36 cellular contexts compared by ENCODE assay signal in genomic region chr14:93396456-93396855, GRCh38. TPM values are rescaled to one million over a fixed set of nuclear protein-coding genes. Genes with fewer than 3 reads are reported as not detected.
"Had no signal": no experiment of that assay in that cellular context is flagged by ENCODE, and none has a peak within 500 bp of the region (broad histone marks: within the 10 kb centered on the region; RNA-seq: fewer than 3 reads in every experiment).

No MANE protein-coding gene starts in this region.

- H3K4me3 Mint-ChIP-seq: activated CD4-positive, alpha-beta memory T cell treated with anti-CD3 and anti-CD28 coated beads for 36 hours; activated CD4-positive, alpha-beta T cell treated with anti-CD3 and anti-CD28 coated beads for 36 hours; activated CD4-positive, alpha-beta T cell treated with anti-CD3 and anti-CD28 coated beads, Interleukin-2, amount 10 ng/mL, durations not matched to agents 24 days and 14 days; activated CD8-positive, alpha-beta memory T cell treated with anti-CD3 and anti-CD28 coated beads, Interleukin-2, amount 10 ng/mL, durations not matched to agents 7 days and 5 days; activated CD8-positive, alpha-beta T cell treated with anti-CD3 and anti-CD28 coated beads, Interleukin-2, amount 10 ng/mL, durations not matched to agents 7 days and 5 days; activated naive CD4-positive, alpha-beta T cell treated with anti-CD3 and anti-CD28 coated beads, Interleukin-2, amount 10 ng/mL, durations not matched to agents 7 days and 5 days; activated naive CD8-positive, alpha-beta T cell treated with anti-CD3 and anti-CD28 coated beads, Interleukin-2, amount 10 ng/mL, durations not matched to agents 7 days and 5 days; activated T-helper 1 cell treated with anti-CD3 and anti-CD28 coated beads, Interleukin-12 subunit alpha, Interleukin-12 subunit beta, Interleukin-2, Interleukin-4 antibody, amounts not matched to agents 30 ng/mL and 10 ng/mL and 1 ng/mL, durations not matched to agents 14 hours and 24 hours and 36 hours; brain; effector memory CD8-positive, alpha-beta T cell had no signal

- H3K4me3 ChIP-seq: ascending aorta, breast epithelium, esophagus squamous epithelium, gastroesophageal sphincter, heart right ventricle had no signal

- DNase-seq: activated CD4-positive, alpha-beta memory T cell treated with anti-CD3 and anti-CD28 coated beads for 36 hours; activated CD4-positive, alpha-beta T cell treated with anti-CD3 and anti-CD28 coated beads for 36 hours; activated CD4-positive, alpha-beta T cell treated with anti-CD3 and anti-CD28 coated beads, Interleukin-2, amount 10 ng/mL, durations not matched to agents 24 days and 14 days; activated CD4-positive, CD25-positive, alpha-beta regulatory T cell; activated CD4-positive, CD25-positive, alpha-beta regulatory T cell treated with anti-CD3 and anti-CD28 coated beads, Interleukin-2, amount 50 U/mL, for 72 hours; activated CD8-positive, alpha-beta memory T cell treated with anti-CD3 and anti-CD28 coated beads, Interleukin-2, amount 10 ng/mL, durations not matched to agents 7 days and 5 days; activated CD8-positive, alpha-beta memory T cell treated with anti-CD3 and anti-CD28 coated beads, Interleukin-2, amount 50 U/mL, for 4 hours; activated CD8-positive, alpha-beta T cell treated with anti-CD3 and anti-CD28 coated beads, Interleukin-2, amount 10 ng/mL, durations not matched to agents 7 days and 5 days; activated gamma-delta T cell; activated naive CD4-positive, alpha-beta T cell; activated naive CD4-positive, alpha-beta T cell treated with anti-CD3 and anti-CD28 coated beads, Interleukin-2, amount 10 ng/mL, durations not matched to agents 7 days and 5 days; activated naive CD8-positive, alpha-beta T cell treated with anti-CD3 and anti-CD28 coated beads, Interleukin-2, amount 10 ng/mL, durations not matched to agents 7 days and 5 days; activated T-cell treated with anti-CD3 and anti-CD28 coated beads, Interleukin-2, amount 50 U/mL, for 1 hour; activated T-cell treated with anti-CD3 and anti-CD28 coated beads, Interleukin-2, amount 50 U/mL, for 48 hours; caudate nucleus; cortex of kidney; dermis blood vessel endothelial cell; effector CD4-positive, alpha-beta T cell; effector memory CD8-positive, alpha-beta T cell; esophagus squamous epithelium; foreskin melanocyte; heart right ventricle; T-helper 2 cell had no signal

- ATAC-seq: activated CD4-positive, alpha-beta T cell treated with anti-CD3 and anti-CD28 coated beads for 36 hours; activated CD8-positive, alpha-beta memory T cell treated with anti-CD3 and anti-CD28 coated beads, Interleukin-2, amount 10 ng/mL, durations not matched to agents 7 days and 5 days; activated CD8-positive, alpha-beta T cell treated with anti-CD3 and anti-CD28 coated beads, Interleukin-2, amount 10 ng/mL, durations not matched to agents 7 days and 5 days; activated naive CD4-positive, alpha-beta T cell treated with anti-CD3 and anti-CD28 coated beads, Interleukin-2, amount 50 U/mL, for 72 hours; effector memory CD8-positive, alpha-beta T cell; gastroesophageal sphincter; heart right ventricle had no signal

- H3K27ac ChIP-seq: ascending aorta, breast epithelium, esophagus squamous epithelium, gastroesophageal sphincter, heart right ventricle had no signal

- H3K36me3 Mint-ChIP-seq: activated CD4-positive, alpha-beta memory T cell treated with anti-CD3 and anti-CD28 coated beads for 36 hours; activated naive CD4-positive, alpha-beta T cell treated with anti-CD3 and anti-CD28 coated beads, Interleukin-2, amount 10 ng/mL, durations not matched to agents 7 days and 5 days; activated naive CD8-positive, alpha-beta T cell treated with anti-CD3 and anti-CD28 coated beads, Interleukin-2, amount 10 ng/mL, durations not matched to agents 7 days and 5 days; brain had no signal

- H3K27ac Mint-ChIP-seq: activated CD4-positive, alpha-beta memory T cell treated with anti-CD3 and anti-CD28 coated beads for 36 hours; activated CD4-positive, alpha-beta T cell treated with anti-CD3 and anti-CD28 coated beads for 36 hours; activated CD4-positive, alpha-beta T cell treated with anti-CD3 and anti-CD28 coated beads, Interleukin-2, amount 10 ng/mL, durations not matched to agents 24 days and 14 days; activated CD8-positive, alpha-beta memory T cell treated with anti-CD3 and anti-CD28 coated beads, Interleukin-2, amount 10 ng/mL, durations not matched to agents 7 days and 5 days; activated CD8-positive, alpha-beta T cell treated with anti-CD3 and anti-CD28 coated beads, Interleukin-2, amount 10 ng/mL, durations not matched to agents 7 days and 5 days; activated naive CD4-positive, alpha-beta T cell treated with anti-CD3 and anti-CD28 coated beads, Interleukin-2, amount 10 ng/mL, durations not matched to agents 7 days and 5 days; activated naive CD4-positive, alpha-beta T cell treated with anti-CD3 and anti-CD28 coated beads, Interleukin-2, amount 50 U/mL, for 72 hours; activated naive CD8-positive, alpha-beta T cell treated with anti-CD3 and anti-CD28 coated beads, Interleukin-2, amount 10 ng/mL, durations not matched to agents 7 days and 5 days; activated T-helper 1 cell treated with anti-CD3 and anti-CD28 coated beads, Interleukin-12 subunit alpha, Interleukin-12 subunit beta, Interleukin-2, Interleukin-4 antibody, amounts not matched to agents 30 ng/mL and 10 ng/mL and 1 ng/mL, durations not matched to agents 14 hours and 24 hours and 36 hours; brain; effector memory CD8-positive, alpha-beta T cell had no signal

- H3K27me3 ChIP-seq: ascending aorta, breast epithelium had no signal

- H3K4me1 ChIP-seq: ascending aorta, breast epithelium, esophagus squamous epithelium, gastroesophageal sphincter, heart right ventricle had no signal

- H3K4me1 Mint-ChIP-seq: activated CD4-positive, alpha-beta T cell treated with anti-CD3 and anti-CD28 coated beads for 36 hours; activated CD4-positive, alpha-beta T cell treated with anti-CD3 and anti-CD28 coated beads, Interleukin-2, amount 10 ng/mL, durations not matched to agents 24 days and 14 days; activated CD8-positive, alpha-beta memory T cell treated with anti-CD3 and anti-CD28 coated beads, Interleukin-2, amount 10 ng/mL, durations not matched to agents 7 days and 5 days; activated naive CD4-positive, alpha-beta T cell treated with anti-CD3 and anti-CD28 coated beads, Interleukin-2, amount 10 ng/mL, durations not matched to agents 7 days and 5 days; activated naive CD8-positive, alpha-beta T cell treated with anti-CD3 and anti-CD28 coated beads, Interleukin-2, amount 10 ng/mL, durations not matched to agents 7 days and 5 days; brain had no signal

- H3K36me3 ChIP-seq: ascending aorta, breast epithelium, esophagus squamous epithelium, gastroesophageal sphincter, heart right ventricle had no signal

RNA-seq across cellular contexts. Expression of gene UNC79, which starts 34.3 kb away (rescaled TPM):
- total RNA-seq: activated CD4-positive, alpha-beta T cell treated with anti-CD3 and anti-CD28 coated beads, Interleukin-2, amount 10 ng/mL, durations not matched to agents 24 days and 14 days; activated CD8-positive, alpha-beta T cell treated with anti-CD3 and anti-CD28 coated beads, Interleukin-2, amount 10 ng/mL, durations not matched to agents 7 days and 5 days; activated naive CD8-positive, alpha-beta T cell treated with anti-CD3 and anti-CD28 coated beads, Interleukin-2, amount 10 ng/mL, durations not matched to agents 7 days and 5 days; ascending aorta; dermis blood vessel endothelial cell; T-helper 1 cell treated with Interleukin-12 subunit alpha and Interleukin-12 subunit beta and Interleukin-4 antibody, amounts not matched to agents 30 ng/mL and 1 ng/mL, for 36 hours had no signal

RNA-seq across cellular contexts. Expression of gene COX8C, which starts 49.5 kb away (rescaled TPM):
- total RNA-seq: activated CD4-positive, alpha-beta memory T cell treated with anti-CD3 and anti-CD28 coated beads for 36 hours; activated CD4-positive, alpha-beta T cell treated with anti-CD3 and anti-CD28 coated beads for 36 hours; activated CD4-positive, alpha-beta T cell treated with anti-CD3 and anti-CD28 coated beads, Interleukin-2, amount 10 ng/mL, durations not matched to agents 24 days and 14 days; activated CD8-positive, alpha-beta memory T cell treated with anti-CD3 and anti-CD28 coated beads for 36 hours; activated CD8-positive, alpha-beta memory T cell treated with anti-CD3 and anti-CD28 coated beads, Interleukin-2, amount 10 ng/mL, durations not matched to agents 7 days and 5 days; activated CD8-positive, alpha-beta T cell treated with anti-CD3 and anti-CD28 coated beads, Interleukin-2, amount 10 ng/mL, durations not matched to agents 7 days and 5 days; activated naive CD4-positive, alpha-beta T cell treated with anti-CD3 and anti-CD28 coated beads, Interleukin-2, amount 50 U/mL, for 72 hours; activated naive CD8-positive, alpha-beta T cell treated with anti-CD3 and anti-CD28 coated beads, Interleukin-2, amount 10 ng/mL, durations not matched to agents 7 days and 5 days; activated T-helper 1 cell treated with anti-CD3 and anti-CD28 coated beads, Interleukin-12 subunit alpha, Interleukin-12 subunit beta, Interleukin-2, Interleukin-4 antibody, amounts not matched to agents 30 ng/mL and 10 ng/mL and 1 ng/mL, durations not matched to agents 14 hours and 24 hours and 36 hours; ascending aorta; breast epithelium; chondrocyte; dermis blood vessel endothelial cell; esophagus squamous epithelium; fibroblast of villous mesenchyme; gastroesophageal sphincter; glomerular endothelial cell; T-helper 1 cell treated with Interleukin-12 subunit alpha and Interleukin-12 subunit beta and Interleukin-4 antibody, amounts not matched to agents 30 ng/mL and 1 ng/mL, for 36 hours had no signal
- polyA plus RNA-seq: esophagus, fibroblast of lung, heart right ventricle had no signal
